In genomic region chr7:117707080-117707479, GRCh38 we compare ENCODE assay signal across 21 cellular contexts.
DNase-seq lines count a peak whose midpoint lies in the region; ATAC-seq and TF ChIP-seq lines count a peak whose summit lies in the region.
"Had no signal": no experiment of that assay in that cellular context is flagged by ENCODE, and none has a peak within 500 bp of the region (broad histone marks: within the 10 kb centered on the region; RNA-seq: fewer than 3 reads in every experiment).

No MANE protein-coding gene starts in this region.

- no peaks in the 10 kb centered on the region for H3K9me3 ChIP-seq in cardiac muscle cell (ENCODE audit: low read depth)
- H3K9me3 ChIP-seq in left ventricle myocardium inferior (replicated peaks) = no peaks in the 10 kb centered on the region
- H3K9me3 ChIP-seq: BLaER1, Caco-2 had no signal

- H3K4me1 Mint-ChIP-seq in activated T-cell treated with anti-CD3 and anti-CD28 coated beads, Interleukin-2, amount 50 U/mL, for 72 hours (ENCODE audit: low read depth) = peaks cover 4% of the 10 kb centered on the region
- H3K4me1 Mint-ChIP-seq: B cell; CD4-positive, CD25-positive, alpha-beta regulatory T cell had no signal

- H3K4me3 ChIP-seq in cardiac muscle cell (no peak overlapping the region), left ventricle myocardium inferior (no peak overlapping the region)
- H3K4me3 ChIP-seq: BLaER1, GM23248 had no signal

- H3K27me3 Mint-ChIP-seq in activated T-cell treated with anti-CD3 and anti-CD28 coated beads, Interleukin-2, amount 50 U/mL, for 72 hours (ENCODE audit: low read depth) = no peaks in the 10 kb centered on the region
- H3K27me3 Mint-ChIP-seq: B cell; CD4-positive, CD25-positive, alpha-beta regulatory T cell had no signal

- intact Hi-C loops in left ventricle myocardium inferior (cut with micrococcal nuclease) = no loop called here

- H3K27ac Mint-ChIP-seq in activated T-cell treated with anti-CD3 and anti-CD28 coated beads, Interleukin-2, amount 50 U/mL, for 72 hours = no peak overlapping the region
- H3K27ac Mint-ChIP-seq: B cell; CD4-positive, CD25-positive, alpha-beta regulatory T cell; CD8-positive, alpha-beta T cell; HFFc6 had no signal

- H3K36me3 ChIP-seq in cardiac muscle cell = peaks cover 9% of the 10 kb centered on the region
- no peaks in the 10 kb centered on the region for H3K36me3 ChIP-seq in left ventricle myocardium inferior
- H3K36me3 ChIP-seq: BLaER1 had no signal

- TF ChIP-seq CTCF in cardiac muscle cell (IDR thresholded peaks at IDR 0.05; ENCODE audit: low read depth, low read length) (no peak), left ventricle myocardium inferior (IDR thresholded peaks at IDR 0.05; ENCODE audit: borderline replicate concordance) (no peak)

- H3K9me3 Mint-ChIP-seq in activated T-cell treated with anti-CD3 and anti-CD28 coated beads, Interleukin-2, amount 50 U/mL, for 72 hours = peaks cover 0 to 4% of the 10 kb centered on the region in 2 donors

- no peak overlapping the region for H3K4me3 Mint-ChIP-seq in activated T-cell treated with anti-CD3 and anti-CD28 coated beads, Interleukin-2, amount 50 U/mL, for 72 hours
- H3K4me3 Mint-ChIP-seq: B cell; CD4-positive, CD25-positive, alpha-beta regulatory T cell; CD8-positive, alpha-beta T cell; HFFc6 had no signal

- peak; percentile 71 for ATAC-seq in HG03432 (IDR thresholded peaks at IDR 0.05; ENCODE audit: unreplicated experiment)
- ATAC-seq in activated CD4-positive, CD25-positive, alpha-beta regulatory T cell treated with anti-CD3 and anti-CD28 coated beads, Interleukin-2, amount 50 U/mL, for 24 hours = no peak
- ATAC-seq in activated T-cell treated with anti-CD3 and anti-CD28 coated beads, Interleukin-2, amount 50 U/mL, for 72 hours (replicated peaks in 1 of 2) = no peak
- ATAC-seq: CD8-positive, alpha-beta T cell had no signal

- no peaks in the 10 kb centered on the region for H3K36me3 Mint-ChIP-seq in activated T-cell treated with anti-CD3 and anti-CD28 coated beads, Interleukin-2, amount 50 U/mL, for 72 hours (ENCODE audit: insufficient read depth in 2 of 2)
- H3K36me3 Mint-ChIP-seq: CD4-positive, CD25-positive, alpha-beta regulatory T cell; CD8-positive, alpha-beta T cell had no signal

- H3K27me3 ChIP-seq in cardiac muscle cell (no peaks in the 10 kb centered on the region), left ventricle myocardium inferior (ENCODE audit: low read depth) (no peaks in the 10 kb centered on the region)
- H3K27me3 ChIP-seq: BLaER1 had no signal

- H3K27ac ChIP-seq in cardiac muscle cell = peak overlapping the region; percentile 80
- no peak overlapping the region for H3K27ac ChIP-seq in left ventricle myocardium inferior (replicated peaks)
- H3K27ac ChIP-seq: 22Rv1, BLaER1, C4-2B, GM23248 had no signal

- H3K4me1 ChIP-seq in cardiac muscle cell (ENCODE audit: low read depth) (peaks cover 14% of the 10 kb centered on the region), left ventricle myocardium inferior (no peaks in the 10 kb centered on the region)
- H3K4me1 ChIP-seq: BLaER1 had no signal

- DNase-seq in DMS53 (lab: John Stamatoyannopoulos, UW) (peak; percentile 21), DMS53 treated with DMSO at 0.1 percent for 48 hours (lab: John Stamatoyannopoulos, UW; ENCODE audit: unreplicated experiment) (no peak), cardiac muscle cell (ENCODE audit: low read depth in 1 of 2, low spot score in 1 of 2) (peak in 1 of 2 donors; percentile 61), left ventricle myocardium inferior (no peak), NCI-H1105 treated with DMSO at 0.1 percent for 48 hours (lab: John Stamatoyannopoulos, UW) (no peak)
- no peak for DNase-seq in activated T-cell treated with anti-CD3 and anti-CD28 coated beads, Interleukin-2, amount 50 U/mL, for 72 hours
- DNase-seq: Caco-2; CD4-positive, CD25-positive, alpha-beta regulatory T cell; CD8-positive, alpha-beta T cell; DMS 273 treated with DMSO at 0.1 percent for 48 hours; DND-41; GM23248; H7; HCEC 1CT; HFFc6 had no signal
